28 cellular contexts compared by ENCODE assay signal in genomic region chr1:226838456-226838855, GRCh38.
"Had no signal": no experiment of that assay in that cellular context is flagged by ENCODE, and none has a peak within 500 bp of the region (broad histone marks: within the 10 kb centered on the region; RNA-seq: fewer than 3 reads in every experiment).

No MANE protein-coding gene starts in this region.

- H3K4me3 ChIP-seq: ascending aorta, breast epithelium, cardiac muscle cell, colonic mucosa, esophagus squamous epithelium, gastroesophageal sphincter, heart right ventricle had no signal

- H3K9me3 Mint-ChIP-seq: activated CD4-positive, alpha-beta memory T cell treated with anti-CD3 and anti-CD28 coated beads, Interleukin-2, amount 10 ng/mL, durations not matched to agents 7 days and 5 days had no signal

- H3K9me3 ChIP-seq: ascending aorta, breast epithelium, colonic mucosa, esophagus squamous epithelium, gastroesophageal sphincter, heart right ventricle had no signal

- ATAC-seq: activated naive CD4-positive, alpha-beta T cell treated with anti-CD3 and anti-CD28 coated beads, Interleukin-2, amount 50 U/mL, for 72 hours; gastroesophageal sphincter; heart right ventricle; WTC11 had no signal

- H3K4me3 Mint-ChIP-seq: activated CD4-positive, alpha-beta memory T cell treated with anti-CD3 and anti-CD28 coated beads, Interleukin-2, amount 10 ng/mL, durations not matched to agents 7 days and 5 days; activated CD4-positive, alpha-beta T cell treated with anti-CD3 and anti-CD28 coated beads, Interleukin-2, amount 10 ng/mL, durations not matched to agents 7 days and 5 days; activated naive CD4-positive, alpha-beta T cell treated with anti-CD3 and anti-CD28 coated beads, Interleukin-2, amount 10 ng/mL, durations not matched to agents 7 days and 5 days; activated naive CD8-positive, alpha-beta T cell treated with anti-CD3 and anti-CD28 coated beads, Interleukin-2, amount 10 ng/mL, durations not matched to agents 7 days and 5 days; activated T-helper 1 cell treated with anti-CD3 and anti-CD28 coated beads, Interleukin-12 subunit alpha, Interleukin-12 subunit beta, Interleukin-2, Interleukin-4 antibody, amounts not matched to agents 30 ng/mL and 10 ng/mL and 1 ng/mL, durations not matched to agents 14 hours and 24 hours and 36 hours; brain; WTC11 had no signal

- H3K4me1 Mint-ChIP-seq: activated CD4-positive, alpha-beta memory T cell treated with anti-CD3 and anti-CD28 coated beads, Interleukin-2, amount 10 ng/mL, durations not matched to agents 7 days and 5 days; activated CD4-positive, alpha-beta T cell treated with anti-CD3 and anti-CD28 coated beads, Interleukin-2, amount 10 ng/mL, durations not matched to agents 7 days and 5 days; activated naive CD4-positive, alpha-beta T cell treated with anti-CD3 and anti-CD28 coated beads, Interleukin-2, amount 10 ng/mL, durations not matched to agents 7 days and 5 days; activated naive CD8-positive, alpha-beta T cell treated with anti-CD3 and anti-CD28 coated beads, Interleukin-2, amount 10 ng/mL, durations not matched to agents 7 days and 5 days; brain; WTC11 had no signal

- H3K36me3 ChIP-seq: ascending aorta, breast epithelium, cardiac muscle cell, colonic mucosa, esophagus squamous epithelium, gastroesophageal sphincter, heart right ventricle had no signal

- DNase-seq: activated CD4-positive, alpha-beta memory T cell treated with anti-CD3 and anti-CD28 coated beads, Interleukin-2, amount 10 ng/mL, durations not matched to agents 7 days and 5 days; activated CD4-positive, alpha-beta T cell treated with anti-CD3 and anti-CD28 coated beads for 1 hour; activated CD4-positive, alpha-beta T cell treated with anti-CD3 and anti-CD28 coated beads for 4 hours; activated CD4-positive, alpha-beta T cell treated with anti-CD3 and anti-CD28 coated beads, Interleukin-2, amount 10 ng/mL, durations not matched to agents 7 days and 5 days; activated CD4-positive, alpha-beta T cell treated with anti-CD3 and anti-CD28 coated beads, Interleukin-2, amount 50 U/mL, for 4 hours; activated effector memory CD4-positive, alpha-beta T cell treated with anti-CD3 and anti-CD28 coated beads, Interleukin-2, amount 50 U/mL, for 16 hours; activated naive CD4-positive, alpha-beta T cell treated with anti-CD3 and anti-CD28 coated beads, Interleukin-2, amount 10 ng/mL, durations not matched to agents 7 days and 5 days; activated naive CD8-positive, alpha-beta T cell treated with anti-CD3 and anti-CD28 coated beads, Interleukin-2, amount 10 ng/mL, durations not matched to agents 7 days and 5 days; activated T-cell treated with anti-CD3 and anti-CD28 coated beads, Interleukin-2, amount 50 U/mL, for 1 hour; activated T-cell treated with anti-CD3 and anti-CD28 coated beads, Interleukin-2, amount 50 U/mL, for 48 hours; central memory CD4-positive, alpha-beta T cell; cerebellar nuclear complex; colonic mucosa; effector CD8-positive, alpha-beta T cell; esophagus squamous epithelium; foreskin melanocyte; heart right ventricle; T-helper 2 cell had no signal

- H3K27me3 ChIP-seq: ascending aorta, breast epithelium, cardiac muscle cell, colonic mucosa, esophagus squamous epithelium, gastroesophageal sphincter, heart right ventricle had no signal

- H3K27me3 Mint-ChIP-seq: activated CD4-positive, alpha-beta T cell treated with anti-CD3 and anti-CD28 coated beads, Interleukin-2, amount 10 ng/mL, durations not matched to agents 7 days and 5 days had no signal

- H3K36me3 Mint-ChIP-seq: activated naive CD4-positive, alpha-beta T cell treated with anti-CD3 and anti-CD28 coated beads, Interleukin-2, amount 10 ng/mL, durations not matched to agents 7 days and 5 days; activated naive CD8-positive, alpha-beta T cell treated with anti-CD3 and anti-CD28 coated beads, Interleukin-2, amount 10 ng/mL, durations not matched to agents 7 days and 5 days; brain had no signal

- H3K27ac Mint-ChIP-seq: activated CD4-positive, alpha-beta memory T cell treated with anti-CD3 and anti-CD28 coated beads, Interleukin-2, amount 10 ng/mL, durations not matched to agents 7 days and 5 days; activated CD4-positive, alpha-beta T cell treated with anti-CD3 and anti-CD28 coated beads, Interleukin-2, amount 10 ng/mL, durations not matched to agents 7 days and 5 days; activated naive CD4-positive, alpha-beta T cell treated with anti-CD3 and anti-CD28 coated beads, Interleukin-2, amount 10 ng/mL, durations not matched to agents 7 days and 5 days; activated naive CD4-positive, alpha-beta T cell treated with anti-CD3 and anti-CD28 coated beads, Interleukin-2, amount 50 U/mL, for 72 hours; activated naive CD8-positive, alpha-beta T cell treated with anti-CD3 and anti-CD28 coated beads, Interleukin-2, amount 10 ng/mL, durations not matched to agents 7 days and 5 days; activated T-helper 1 cell treated with anti-CD3 and anti-CD28 coated beads, Interleukin-12 subunit alpha, Interleukin-12 subunit beta, Interleukin-2, Interleukin-4 antibody, amounts not matched to agents 30 ng/mL and 10 ng/mL and 1 ng/mL, durations not matched to agents 14 hours and 24 hours and 36 hours; activated T-helper 2 cell treated with anti-CD3 and anti-CD28 coated beads, Interferon-gamma antibody, Interleukin-2, Interleukin-4, amounts not matched to agents 10 μg/mL and 5 μg/mL and 100 μg/mL, durations not matched to agents 14 hours and 24 hours and 36 hours; brain; WTC11 had no signal

- H3K27ac ChIP-seq: ascending aorta, breast epithelium, cardiac muscle cell, colonic mucosa, epithelial cell of prostate, esophagus squamous epithelium, gastroesophageal sphincter, heart right ventricle had no signal

- H3K4me1 ChIP-seq: ascending aorta, breast epithelium, colonic mucosa, esophagus squamous epithelium, gastroesophageal sphincter, heart right ventricle had no signal
